Comparison of ENCODE assay signal across 8 cellular contexts in genomic region chr6:33313105-33313708, GRCh38. TPM values are rescaled to one million over a fixed set of nuclear protein-coding genes. Genes with fewer than 3 reads are reported as not detected.
DNase-seq lines count a peak whose midpoint lies in the region; ATAC-seq and TF ChIP-seq lines count a peak whose summit lies in the region.

No MANE protein-coding gene starts in this region.

- H3K27me3 Mint-ChIP-seq in activated naive CD4-positive, alpha-beta T cell treated with anti-CD3 and anti-CD28 coated beads, Interleukin-2, amount 50 U/mL, for 24 hours: no peaks in the 10 kb centered on the region
- peaks cover 10% of the 10 kb centered on the region for H3K27me3 Mint-ChIP-seq in glutamatergic neuron (ENCODE audit: unreplicated experiment)

- TF ChIP-seq CTCF in glutamatergic neuron (IDR thresholded peaks at IDR 0.05; ENCODE audit: partially characterized antibody, unreplicated experiment): no peak
- TF ChIP-seq CTCF in osteoblast (IDR thresholded peaks at IDR 0.05; ENCODE audit: extremely low read depth, low read depth, low read length): no peak

- H3K79me2 ChIP-seq in osteoblast (ENCODE audit: insufficient read depth, low read length): peaks cover 60% of the 10 kb centered on the region

- H3K27me3 ChIP-seq in NT2/D1 (ENCODE audit: insufficient read depth, insufficient read length) (no peaks in the 10 kb centered on the region), osteoblast (ENCODE audit: insufficient read depth, low read length) (no peaks in the 10 kb centered on the region)

- peaks cover 19% of the 10 kb centered on the region for H3K36me3 ChIP-seq in NT2/D1 (ENCODE audit: insufficient read depth, insufficient read length, low read length)
- H3K36me3 ChIP-seq in osteoblast (ENCODE audit: insufficient read depth, low read length): peaks cover 7% of the 10 kb centered on the region

- peak overlapping the region; percentile 96 for H3K27ac Mint-ChIP-seq in activated naive CD4-positive, alpha-beta T cell treated with anti-CD3 and anti-CD28 coated beads, Interleukin-2, amount 50 U/mL, for 24 hours
- peak overlapping the region; percentile 52 for H3K27ac Mint-ChIP-seq in glutamatergic neuron (ENCODE audit: unreplicated experiment)

- H3K9ac ChIP-seq in NT2/D1 (ENCODE audit: insufficient read length, low read depth): peak overlapping the region; percentile 89

- H3K9me3 Mint-ChIP-seq in activated naive CD4-positive, alpha-beta T cell treated with anti-CD3 and anti-CD28 coated beads, Interleukin-2, amount 50 U/mL, for 24 hours: no peaks in the 10 kb centered on the region
- H3K9me3 Mint-ChIP-seq in glutamatergic neuron (ENCODE audit: unreplicated experiment): peaks cover 6% of the 10 kb centered on the region

- H4K20me1 ChIP-seq in osteoblast (ENCODE audit: insufficient read depth, low read length): peaks cover 27% of the 10 kb centered on the region

- H3K9me3 ChIP-seq in NT2/D1 (ENCODE audit: insufficient read depth, low read length) (no peaks in the 10 kb centered on the region), osteoblast (ENCODE audit: low read depth, low read length) (no peaks in the 10 kb centered on the region)

- H3K4me2 ChIP-seq in osteoblast (ENCODE audit: insufficient read depth, low read length): peak overlapping the region; percentile 87

- peak overlapping the region; percentile 87 for H2AFZ ChIP-seq in osteoblast (ENCODE audit: low read length)

- H3K36me3 Mint-ChIP-seq in activated naive CD4-positive, alpha-beta T cell treated with anti-CD3 and anti-CD28 coated beads, Interleukin-2, amount 50 U/mL, for 24 hours: peaks cover 17% of the 10 kb centered on the region
- no peaks in the 10 kb centered on the region for H3K36me3 Mint-ChIP-seq in glutamatergic neuron (ENCODE audit: unreplicated experiment)

- H3K4me1 Mint-ChIP-seq in activated naive CD4-positive, alpha-beta T cell treated with anti-CD3 and anti-CD28 coated beads, Interleukin-2, amount 50 U/mL, for 24 hours: peaks cover 54% of the 10 kb centered on the region
- H3K4me1 Mint-ChIP-seq in glutamatergic neuron (ENCODE audit: low read depth, unreplicated experiment): peaks cover 9% of the 10 kb centered on the region

- peaks cover 7% of the 10 kb centered on the region for H3K4me1 ChIP-seq in NT2/D1 (ENCODE audit: insufficient read depth, insufficient read length)
- peaks cover 24% of the 10 kb centered on the region for H3K4me1 ChIP-seq in osteoblast (ENCODE audit: insufficient read depth, low read length)

- H3K4me3 Mint-ChIP-seq in activated naive CD4-positive, alpha-beta T cell treated with anti-CD3 and anti-CD28 coated beads, Interleukin-2, amount 50 U/mL, for 24 hours: peak overlapping the region; percentile 97
- H3K4me3 Mint-ChIP-seq in glutamatergic neuron (ENCODE audit: unreplicated experiment): peak overlapping the region; percentile 94

- peak overlapping the region; percentile 95 for H3K27ac ChIP-seq in osteoblast (ENCODE audit: low read depth, low read length)

- peak overlapping the region; percentile 68 for H3K4me3 ChIP-seq in NT2/D1 (ENCODE audit: insufficient read length, low read depth)
- H3K4me3 ChIP-seq in osteoblast (ENCODE audit: insufficient read depth, low read length): peak overlapping the region; percentile 99

- peak; percentile 3 for ATAC-seq in HG02798 (IDR thresholded peaks at IDR 0.05; ENCODE audit: poor library complexity, unreplicated experiment)
- no peak for ATAC-seq in HG02884 (IDR thresholded peaks at IDR 0.05; ENCODE audit: unreplicated experiment)
- no peak for ATAC-seq in HG02970 (IDR thresholded peaks at IDR 0.05; ENCODE audit: low FRiP score, unreplicated experiment)

- peak; percentile 41 for DNase-seq in Caki2 (ENCODE audit: low read depth)
- DNase-seq in NT2/D1 (ENCODE audit: low read depth, low spot score): no peak
- DNase-seq in glutamatergic neuron: peak; percentile 47
- DNase-seq in osteoblast (ENCODE audit: insufficient read length, low spot score, missing footprints): peak; percentile 89

- in situ Hi-C loops in Caki2 (cut with HindIII; ENCODE audit: low pct_unique_long_range_greater_than_20kb, low sequenced_read_pairs): no loop called here

RNA-seq across cellular contexts. Expression of gene TAPBP, which starts 0.7 kb away (rescaled TPM):
- total RNA-seq in Caki2 (2014; rRNA removed; shearing (Covaris generic); ENCODE audit: low replicate concordance): 132 and 145 TPM in 2 replicates
- total RNA-seq in glutamatergic neuron (ENCODE audit: unreplicated experiment) (4.7 TPM), osteoblast (90.2 and 92.6 TPM in 2 replicates)

RNA-seq across cellular contexts. Expression of gene ZBTB22, which starts 4.3 kb away (rescaled TPM):
- 16.1 and 16.6 TPM in 2 replicates for total RNA-seq in Caki2 (2014; rRNA removed; shearing (Covaris generic); ENCODE audit: low replicate concordance)
- total RNA-seq in glutamatergic neuron (ENCODE audit: unreplicated experiment): 21.7 TPM
- 18.6 and 19.5 TPM in 2 replicates for total RNA-seq in osteoblast

RNA-seq across cellular contexts. Expression of gene DAXX, which starts 9.6 kb away (rescaled TPM):
- 56.5 and 59.5 TPM in 2 replicates for total RNA-seq in Caki2 (2014; rRNA removed; shearing (Covaris generic); ENCODE audit: low replicate concordance)
- total RNA-seq in glutamatergic neuron (ENCODE audit: unreplicated experiment) (37.1 TPM), osteoblast (32.7 and 39.4 TPM in 2 replicates)

RNA-seq across cellular contexts. Expression of gene RGL2, which starts 14.5 kb away (rescaled TPM):
- 38.8 and 53.7 TPM in 2 replicates for total RNA-seq in Caki2 (2014; rRNA removed; shearing (Covaris generic); ENCODE audit: low replicate concordance)
- total RNA-seq in glutamatergic neuron (ENCODE audit: unreplicated experiment): 61.3 TPM
- 33.9 and 35.5 TPM in 2 replicates for total RNA-seq in osteoblast

RNA-seq across cellular contexts. Expression of gene PFDN6, which starts 23.8 kb away (rescaled TPM):
- total RNA-seq in Caki2 (2014; rRNA removed; shearing (Covaris generic); ENCODE audit: low replicate concordance): 151 and 264 TPM in 2 replicates
- total RNA-seq in glutamatergic neuron (ENCODE audit: unreplicated experiment) (69.7 TPM), osteoblast (14.1 and 15.9 TPM in 2 replicates)

Comparison
In these comparisons a context has a peak if more than half of its experiments do, and no peak if none do; other contexts are left out.
1. RNA of gene TAPBP, which starts 0.7 kb away (total RNA-seq): 132 to 145 TPM in Caki2 and 90.2 to 92.6 TPM in osteoblast; 4.7 TPM in glutamatergic neuron (single experiment); every median in the first group is over 10 times any median in the second.